In the genomic region with DNA sequence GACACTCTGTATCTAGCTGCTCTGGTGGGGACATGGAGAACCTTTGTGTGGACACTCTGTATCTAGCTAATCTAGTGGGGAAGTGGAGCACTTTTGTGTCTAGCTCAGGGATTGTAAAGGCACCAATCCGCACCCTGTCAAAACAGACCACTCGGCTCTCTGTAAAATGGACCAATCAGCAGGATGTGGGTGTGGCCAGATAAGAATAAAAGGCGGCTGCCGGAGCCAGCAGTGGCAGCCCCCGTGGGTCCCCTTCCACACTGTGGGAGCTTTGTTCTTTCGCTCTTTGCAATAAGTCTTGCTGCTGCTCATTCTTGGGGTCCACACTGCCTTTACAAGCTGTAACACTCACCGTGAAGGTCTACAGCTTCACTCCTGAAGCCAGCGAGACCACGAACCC, we compare ENCODE assay signal across 6 cellular contexts. TPM values are rescaled to one million over a fixed set of nuclear protein-coding genes. Genes with fewer than 3 reads are reported as not detected.
"Had no signal": no experiment of that assay in that cellular context is flagged by ENCODE, and none has a peak within 500 bp of the region (broad histone marks: within the 10 kb centered on the region; RNA-seq: fewer than 3 reads in every experiment).

No MANE protein-coding gene starts in this region.

RNA-seq across cellular contexts. Expression of gene GPX6, which starts 3.2 kb away (rescaled TPM):
- total RNA-seq: GM23248, H1, H4, H7, H9, HFFc6 had no signal
- polyA plus RNA-seq: GM23248, H1 had no signal

RNA-seq across cellular contexts. Expression of gene GPX5, which starts 13.3 kb away (rescaled TPM):
- total RNA-seq: GM23248, H1, H4, H7, H9, HFFc6 had no signal
- polyA plus RNA-seq: GM23248 had no signal
